1 cellular context compared by ENCODE assay signal in the genomic region with DNA sequence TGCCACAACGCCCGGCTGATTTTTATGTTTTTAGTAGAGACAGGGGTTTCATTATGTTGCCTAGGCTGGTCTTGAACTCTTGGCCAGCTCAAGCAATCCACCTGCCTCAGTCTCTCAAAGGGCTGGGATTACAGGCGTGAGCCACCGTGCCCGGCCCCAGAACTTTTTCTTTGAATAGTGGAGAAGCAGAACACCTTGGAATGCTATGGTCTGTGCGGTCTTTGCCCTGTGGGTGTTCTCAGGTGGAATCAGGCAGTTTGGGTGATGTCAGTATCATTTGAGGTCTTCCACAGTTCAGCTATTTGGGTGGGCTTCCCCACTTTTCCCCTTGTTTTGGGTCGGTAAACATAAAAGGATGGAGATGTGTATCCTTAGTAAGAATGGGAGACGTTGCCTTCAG.
TF ChIP-seq lines count a peak whose summit lies in the region.

No MANE protein-coding gene starts in this region.

TF ChIP-seq in IMR-90, 13 proteins besides CTCF, POLR2A, EP300 and RAD21:
- TF ChIP-seq BHLHE40 (IDR thresholded peaks at IDR 0.05; ENCODE audit: low read depth, low read length) (no peak), MAFK (IDR thresholded peaks at IDR 0.05; ENCODE audit: low read depth, low read length) (no peak), MXI1 (IDR thresholded peaks at IDR 0.05; ENCODE audit: borderline replicate concordance, low read depth, low read length) (no peak), SMC3 (IDR thresholded peaks at IDR 0.05; ENCODE audit: low read depth, low read length) (no peak), NFE2L2 (IDR thresholded peaks at IDR 0.05; ENCODE audit: low read depth, low read length) (no peak), RFX5 (IDR thresholded peaks at IDR 0.05; ENCODE audit: low read depth, low read length) (no peak), CHD1 (IDR thresholded peaks at IDR 0.05; ENCODE audit: low read depth, low read length) (no peak), RCOR1 (IDR thresholded peaks at IDR 0.05; ENCODE audit: insufficient replicate concordance, low read length) (no peak), CEBPB (IDR thresholded peaks at IDR 0.05; ENCODE audit: low read depth, low read length) (no peak), MAZ (IDR thresholded peaks at IDR 0.05; ENCODE audit: borderline replicate concordance, low read depth, low read length) (no peak)
- TF ChIP-seq, protein P1, sequence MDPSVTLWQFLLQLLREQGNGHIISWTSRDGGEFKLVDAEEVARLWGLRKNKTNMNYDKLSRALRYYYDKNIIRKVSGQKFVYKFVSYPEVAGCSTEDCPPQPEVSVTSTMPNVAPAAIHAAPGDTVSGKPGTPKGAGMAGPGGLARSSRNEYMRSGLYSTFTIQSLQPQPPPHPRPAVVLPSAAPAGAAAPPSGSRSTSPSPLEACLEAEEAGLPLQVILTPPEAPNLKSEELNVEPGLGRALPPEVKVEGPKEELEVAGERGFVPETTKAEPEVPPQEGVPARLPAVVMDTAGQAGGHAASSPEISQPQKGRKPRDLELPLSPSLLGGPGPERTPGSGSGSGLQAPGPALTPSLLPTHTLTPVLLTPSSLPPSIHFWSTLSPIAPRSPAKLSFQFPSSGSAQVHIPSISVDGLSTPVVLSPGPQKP (IDR thresholded peaks at IDR 0.05; ENCODE audit: borderline replicate concordance, low read depth, low read length), result no peak
